ENCODE assay signal across 23 cellular contexts in the genomic region with DNA sequence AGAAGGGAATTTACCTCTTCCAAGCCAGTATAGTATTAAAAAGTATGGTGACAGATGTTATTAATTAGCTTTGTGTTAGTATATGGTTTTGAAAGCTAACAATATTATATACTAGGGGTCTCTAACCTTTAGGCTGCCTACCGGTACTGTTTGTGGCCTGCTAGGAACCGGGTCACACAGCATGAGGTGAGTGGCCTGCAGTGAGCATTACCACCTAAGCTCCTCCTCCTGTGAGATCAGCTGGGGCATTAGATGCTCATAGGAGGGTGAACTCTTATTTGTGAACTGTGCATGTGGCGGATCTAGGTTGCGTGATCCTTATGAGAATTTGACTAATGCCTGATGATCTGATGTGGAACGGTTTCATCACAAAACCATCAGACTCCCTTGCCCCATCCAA.
"Had no signal": no experiment of that assay in that cellular context is flagged by ENCODE, and none has a peak within 500 bp of the region (broad histone marks: within the 10 kb centered on the region; RNA-seq: fewer than 3 reads in every experiment).

No MANE protein-coding gene starts in this region.

- H3K4me3 ChIP-seq: colonic mucosa, esophagus squamous epithelium, gastroesophageal sphincter, heart left ventricle, hepatocyte, left lung, lower lobe of right lung, mucosa of descending colon had no signal

- H3K36me3 Mint-ChIP-seq: mesothelial cell of epicardium; naive B cell; naive thymus-derived CD8-positive, alpha-beta T cell had no signal

- H3K4me1 ChIP-seq: colonic mucosa, esophagus squamous epithelium, gastroesophageal sphincter, heart left ventricle, left lung, lower lobe of right lung had no signal

- H3K27ac Mint-ChIP-seq: dendritic cell treated with granulocyte-macrophage colony-stimulating factor and Interleukin-4, amounts not matched to agents 40 ng/mL and 50 ng/mL, for 4 days; effector memory CD8-positive, alpha-beta T cell; mesothelial cell of epicardium; naive B cell; naive thymus-derived CD8-positive, alpha-beta T cell had no signal

- H3K9me3 Mint-ChIP-seq: dendritic cell treated with granulocyte-macrophage colony-stimulating factor and Interleukin-4, amounts not matched to agents 40 ng/mL and 50 ng/mL, for 4 days; mesothelial cell of epicardium; naive B cell had no signal

- H3K4me3 Mint-ChIP-seq: dendritic cell treated with granulocyte-macrophage colony-stimulating factor and Interleukin-4, amounts not matched to agents 40 ng/mL and 50 ng/mL, for 4 days; effector memory CD8-positive, alpha-beta T cell; mesothelial cell of epicardium; naive B cell; naive thymus-derived CD8-positive, alpha-beta T cell had no signal

- ATAC-seq: effector memory CD8-positive, alpha-beta T cell; esophagus mucosa; gastroesophageal sphincter; heart left ventricle; left cardiac atrium; left lung; left ventricle myocardium superior; lower lobe of right lung; mucosa of descending colon; naive thymus-derived CD8-positive, alpha-beta T cell had no signal

- H3K27me3 Mint-ChIP-seq: dendritic cell treated with granulocyte-macrophage colony-stimulating factor and Interleukin-4, amounts not matched to agents 40 ng/mL and 50 ng/mL, for 4 days; effector memory CD8-positive, alpha-beta T cell; naive B cell; naive thymus-derived CD8-positive, alpha-beta T cell had no signal

- H3K4me1 Mint-ChIP-seq: naive B cell; naive thymus-derived CD8-positive, alpha-beta T cell had no signal

- H3K27ac ChIP-seq: colonic mucosa, epithelial cell of prostate, esophagus squamous epithelium, gastroesophageal sphincter, heart left ventricle, hepatocyte, left lung, lower lobe of right lung had no signal

- H3K9me3 ChIP-seq: colonic mucosa, esophagus squamous epithelium, gastroesophageal sphincter, heart left ventricle, left lung, lower lobe of right lung had no signal

- DNase-seq: colonic mucosa; cortex of kidney; effector CD8-positive, alpha-beta T cell; effector memory CD8-positive, alpha-beta T cell; erythroblast; esophagus squamous epithelium; foreskin fibroblast; heart left ventricle; hypothalamus; left cardiac atrium; left lung; left ventricle myocardium superior; lower lobe of right lung; mesenchymal stem cell; mucosa of descending colon; naive B cell; naive thymus-derived CD8-positive, alpha-beta T cell had no signal

- H3K27me3 ChIP-seq: colonic mucosa, esophagus squamous epithelium, gastroesophageal sphincter, heart left ventricle, hepatocyte, left lung had no signal

- H3K36me3 ChIP-seq: colonic mucosa, esophagus squamous epithelium, gastroesophageal sphincter, heart left ventricle, left lung, lower lobe of right lung had no signal
